ENCODE assay signal across 1 cellular context in genomic region chr3:58124387-58124786, GRCh38.
A peak's percentile ranks its signal among the peaks of the same experiment; 100 is the strongest.
TF ChIP-seq lines count a peak whose summit lies in the region.

No MANE protein-coding gene starts in this region.

TF ChIP-seq in HepG2, 621 proteins besides CTCF, POLR2A, EP300 and RAD21 (continued from another document):
- TF ChIP-seq KAT8 (CRISPR knock-in tag; IDR thresholded peaks at IDR 0.05) = no peak
- TF ChIP-seq FOXO1 (CRISPR knock-in tag; IDR thresholded peaks at IDR 0.05) = no peak
- TF ChIP-seq MTA3 (CRISPR knock-in tag; IDR thresholded peaks at IDR 0.05) = no peak
- TF ChIP-seq RBM39 (IDR thresholded peaks at IDR 0.05; ENCODE audit: low read depth, low read length, poor library complexity, severe bottlenecking) = no peak
- no peak for TF ChIP-seq RFXAP (CRISPR knock-in tag; IDR thresholded peaks at IDR 0.05; ENCODE audit: borderline replicate concordance)
- TF ChIP-seq HNRNPL (IDR thresholded peaks at IDR 0.05; ENCODE audit: low read depth, low read length) = no peak
- TF ChIP-seq, protein P1, sequence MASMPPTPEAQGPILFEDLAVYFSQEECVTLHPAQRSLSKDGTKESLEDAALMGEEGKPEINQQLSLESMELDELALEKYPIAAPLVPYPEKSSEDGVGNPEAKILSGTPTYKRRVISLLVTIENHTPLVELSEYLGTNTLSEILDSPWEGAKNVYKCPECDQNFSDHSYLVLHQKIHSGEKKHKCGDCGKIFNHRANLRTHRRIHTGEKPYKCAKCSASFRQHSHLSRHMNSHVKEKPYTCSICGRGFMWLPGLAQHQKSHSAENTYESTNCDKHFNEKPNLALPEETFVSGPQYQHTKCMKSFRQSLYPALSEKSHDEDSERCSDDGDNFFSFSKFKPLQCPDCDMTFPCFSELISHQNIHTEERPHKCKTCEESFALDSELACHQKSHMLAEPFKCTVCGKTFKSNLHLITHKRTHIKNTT (CRISPR knock-in tag; IDR thresholded peaks at IDR 0.05) = no peak
- no peak for TF ChIP-seq ZNF430 (CRISPR knock-in tag; IDR thresholded peaks at IDR 0.05)
- TF ChIP-seq ZNF558 (CRISPR knock-in tag; IDR thresholded peaks at IDR 0.05; ENCODE audit: borderline replicate concordance) = no peak
- TF ChIP-seq ELF3 (CRISPR knock-in tag; IDR thresholded peaks at IDR 0.05) = no peak
- TF ChIP-seq ZNF782 (CRISPR knock-in tag; IDR thresholded peaks at IDR 0.05; ENCODE audit: borderline replicate concordance) = no peak
- no peak for TF ChIP-seq ZNF652 (CRISPR knock-in tag; IDR thresholded peaks at IDR 0.05; ENCODE audit: borderline replicate concordance, low read depth)
- no peak for TF ChIP-seq JUN (CRISPR knock-in tag; IDR thresholded peaks at IDR 0.05)
- no peak for TF ChIP-seq ZXDC (CRISPR knock-in tag; IDR thresholded peaks at IDR 0.05)
- no peak for TF ChIP-seq MYNN (CRISPR knock-in tag; IDR thresholded peaks at IDR 0.05; ENCODE audit: low read depth)
- no peak for TF ChIP-seq ZNF329 (CRISPR knock-in tag; IDR thresholded peaks at IDR 0.05; ENCODE audit: low read depth)
- no peak for TF ChIP-seq ZFP36L1 (CRISPR knock-in tag; IDR thresholded peaks at IDR 0.05)
- TF ChIP-seq STAG1 (CRISPR knock-in tag; IDR thresholded peaks at IDR 0.05) = peak; percentile 17; the same call in 1 of the 2 replicates
- no peak for TF ChIP-seq THAP11 (CRISPR knock-in tag; IDR thresholded peaks at IDR 0.05)
- TF ChIP-seq GATAD1 (CRISPR knock-in tag; IDR thresholded peaks at IDR 0.05) = no peak
- TF ChIP-seq, protein P2, sequence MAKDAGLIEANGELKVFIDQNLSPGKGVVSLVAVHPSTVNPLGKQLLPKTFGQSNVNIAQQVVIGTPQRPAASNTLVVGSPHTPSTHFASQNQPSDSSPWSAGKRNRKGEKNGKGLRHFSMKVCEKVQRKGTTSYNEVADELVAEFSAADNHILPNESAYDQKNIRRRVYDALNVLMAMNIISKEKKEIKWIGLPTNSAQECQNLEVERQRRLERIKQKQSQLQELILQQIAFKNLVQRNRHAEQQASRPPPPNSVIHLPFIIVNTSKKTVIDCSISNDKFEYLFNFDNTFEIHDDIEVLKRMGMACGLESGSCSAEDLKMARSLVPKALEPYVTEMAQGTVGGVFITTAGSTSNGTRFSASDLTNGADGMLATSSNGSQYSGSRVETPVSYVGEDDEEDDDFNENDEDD (CRISPR knock-in tag; IDR thresholded peaks at IDR 0.05; ENCODE audit: borderline replicate concordance) = no peak
- 0 out of 2 replicates have a peak, but pooled peaks have one; percentile 26 for TF ChIP-seq ZNF746 (CRISPR knock-in tag; IDR thresholded peaks at IDR 0.05)
- TF ChIP-seq ZNF501 (CRISPR knock-in tag; IDR thresholded peaks at IDR 0.05) = no peak
